12 cellular contexts compared by ENCODE assay signal in genomic region chr7:27111753-27112277, GRCh38. TPM values are rescaled to one million over a fixed set of nuclear protein-coding genes. Genes with fewer than 3 reads are reported as not detected.
DNase-seq lines count a peak whose midpoint lies in the region; ATAC-seq, FAIRE-seq and TF ChIP-seq lines count a peak whose summit lies in the region.
"Had no signal": no experiment of that assay in that cellular context is flagged by ENCODE, and none has a peak within 500 bp of the region (broad histone marks: within the 10 kb centered on the region; RNA-seq: fewer than 3 reads in every experiment).

No MANE protein-coding gene starts in this region.

- TF ChIP-seq POLR2A in endothelial cell of umbilical vein (IDR thresholded peaks at IDR 0.05; ENCODE audit: low read depth, low read length) (no peak), uterus (IDR thresholded peaks at IDR 0.05) (no peak)

- H3K36me3 Mint-ChIP-seq in nephron (ENCODE audit: low read depth) = peaks cover 51% of the 10 kb centered on the region
- no peaks in the 10 kb centered on the region for H3K36me3 Mint-ChIP-seq in activated CD4-positive, alpha-beta T cell treated with anti-CD3 and anti-CD28 coated beads, Interleukin-2, amount 10 ng/mL, durations not matched to agents 24 days and 14 days (ENCODE audit: low read depth)

- DNase-seq in RWPE1 (ENCODE audit: low spot score) (no peak), endothelial cell of umbilical vein (ENCODE audit: low read depth, low spot score) (peak; percentile 75), uterus (no peak), Ammon's horn (ENCODE audit: low spot score) (no peak)
- no peak for DNase-seq in activated CD4-positive, alpha-beta T cell treated with anti-CD3 and anti-CD28 coated beads, Interleukin-2, amount 10 ng/mL, durations not matched to agents 24 days and 14 days
- DNase-seq: activated CD4-positive, alpha-beta T cell treated with anti-CD3 and anti-CD28 coated beads for 48 hours; NCI-H2107; T-helper 1 cell had no signal

- TF ChIP-seq CTCF in RWPE1 (conservative IDR thresholded peaks at IDR 0.05; ENCODE audit: low read depth) = no peak
- no peak for TF ChIP-seq CTCF in endothelial cell of umbilical vein (IDR thresholded peaks at IDR 0.05; ENCODE audit: extremely low read depth in 1 of 2, insufficient read depth in 1 of 2, low read depth in 1 of 2, low read length in 2 of 2)
- no peak for TF ChIP-seq CTCF in nephron (IDR thresholded peaks at IDR 0.05; ENCODE audit: unreplicated experiment in 3 of 3)
- TF ChIP-seq CTCF in uterus (IDR thresholded peaks at IDR 0.05) = no peak

- peaks cover 76% of the 10 kb centered on the region for H3K79me2 ChIP-seq in endothelial cell of umbilical vein (ENCODE audit: control insufficient read depth, insufficient read depth, low read length)

- H3K27me3 ChIP-seq in endothelial cell of umbilical vein (ENCODE audit: control insufficient read depth in 2 of 2, insufficient read depth in 2 of 2, low read length in 2 of 2) (no peaks in the 10 kb centered on the region), uterus (no peaks in the 10 kb centered on the region)

- peak; percentile 55 for FAIRE-seq in endothelial cell of umbilical vein (lab: Jason Lieb, UNC)

- H3K9me3 ChIP-seq in endothelial cell of umbilical vein (replicated peaks; ENCODE audit: control insufficient read depth, insufficient read depth, low read length) = no peaks in the 10 kb centered on the region
- H3K9me3 ChIP-seq in uterus = no peaks in the 10 kb centered on the region

- peak overlapping the region; percentile 92; the same call in 1 of the 2 replicates for H3K27ac ChIP-seq in RWPE1
- H3K27ac ChIP-seq in endothelial cell of umbilical vein (ENCODE audit: insufficient read depth, low read depth, low read length) = peak overlapping the region; percentile 96
- H3K27ac ChIP-seq in uterus = peak overlapping the region; percentile 72 to 80

- H3K4me2 ChIP-seq in endothelial cell of umbilical vein (ENCODE audit: insufficient read depth, low read length) = peak overlapping the region; percentile 97

- dilution Hi-C loops in endothelial cell of umbilical vein (cut with MboI; ENCODE audit: extremely low pct_ligation_motif_present, low sequenced_read_pairs) = no loop called here

- peak overlapping the region; percentile 80 for H3K9ac ChIP-seq in endothelial cell of umbilical vein (replicated peaks; ENCODE audit: extremely low read depth, insufficient read depth, low read length)

- no peaks in the 10 kb centered on the region for H4K20me1 ChIP-seq in endothelial cell of umbilical vein (replicated peaks; ENCODE audit: control insufficient read depth, extremely low read depth, insufficient read depth, low read length)

- peak overlapping the region in 2 of 3 experiments; percentile 3 to 84 for H3K4me3 ChIP-seq in endothelial cell of umbilical vein (replicated peaks in 1 of 3; ENCODE audit: insufficient read depth in 1 of 3, low read depth in 1 of 3, low read length in 3 of 3)
- no peak overlapping the region for H3K4me3 ChIP-seq in uterus

- H3K36me3 ChIP-seq in endothelial cell of umbilical vein (ENCODE audit: control insufficient read depth in 2 of 2, extremely low read depth in 1 of 2, insufficient read depth in 2 of 2, low read length in 2 of 2) (peaks cover 0 to 5% of the 10 kb centered on the region in 2 experiments), uterus (no peaks in the 10 kb centered on the region)

- no TSS peak for BruUV-seq in endothelial cell of umbilical vein (replicated peaks; lab: Mats Ljungman, UMichigan)

- CTCF ChIA-PET in RWPE1 (lab: Yijun Ruan, JAX) = no interaction called here
- CTCF ChIA-PET in endothelial cell of umbilical vein (lab: Charles Lee) = interaction anchor here (0.9 to 3.7 kb wide), 4 partner anchors 8 to 742 kb away, joined by 3 to 36 read pairs (median 6); partner anchors contain the start of gene HOXA1

- H3K4me1 ChIP-seq in endothelial cell of umbilical vein (ENCODE audit: control insufficient read depth, extremely low read depth, insufficient read depth, low read length) = peaks cover 76% of the 10 kb centered on the region
- peaks cover 11 to 12% of the 10 kb centered on the region in 2 donors for H3K4me1 ChIP-seq in uterus

- intact Hi-C loops in endothelial cell of umbilical vein (cut with micrococcal nuclease) = loop anchor here (10.0 kb wide), 1 partner anchor 957 kb away; the partner anchor contains the start of gene NFE2L3
- intact Hi-C loops in uterus (cut with DNase I; ENCODE audit: low total_unique reads) = no loop called here
- intact Hi-C loops in activated CD4-positive, alpha-beta T cell treated with anti-CD3 and anti-CD28 coated beads, Interleukin-2, amount 10 ng/mL, durations not matched to agents 24 days and 14 days (cut with micrococcal nuclease) = no loop called here

- H3K4me3 Mint-ChIP-seq in nephron = peak overlapping the region; percentile 96 to 99 (median 96)
- H3K4me3 Mint-ChIP-seq in activated CD4-positive, alpha-beta T cell treated with anti-CD3 and anti-CD28 coated beads, Interleukin-2, amount 10 ng/mL, durations not matched to agents 24 days and 14 days = no peak overlapping the region
- H3K4me3 Mint-ChIP-seq: activated T-helper 17 cell treated with anti-CD3 and anti-CD28 coated beads, Interleukin-2, amount 50 U/mL, for 72 hours had no signal

- H3K27ac Mint-ChIP-seq in nephron = peak overlapping the region; percentile 99 to 100 (median 100)
- no peak overlapping the region for H3K27ac Mint-ChIP-seq in activated CD4-positive, alpha-beta T cell treated with anti-CD3 and anti-CD28 coated beads, Interleukin-2, amount 10 ng/mL, durations not matched to agents 24 days and 14 days
- H3K27ac Mint-ChIP-seq: activated T-helper 17 cell treated with anti-CD3 and anti-CD28 coated beads, Interleukin-2, amount 50 U/mL, for 72 hours had no signal

- peaks cover 9% of the 10 kb centered on the region for H3K27me3 Mint-ChIP-seq in nephron (ENCODE audit: low read depth)
- peaks cover 5% of the 10 kb centered on the region for H3K27me3 Mint-ChIP-seq in activated CD4-positive, alpha-beta T cell treated with anti-CD3 and anti-CD28 coated beads, Interleukin-2, amount 10 ng/mL, durations not matched to agents 24 days and 14 days

- H2AFZ ChIP-seq in endothelial cell of umbilical vein (ENCODE audit: low read depth, low read length) = no peak overlapping the region

- H3K9me1 ChIP-seq in endothelial cell of umbilical vein (replicated peaks; ENCODE audit: control insufficient read depth, extremely low read depth, insufficient read depth, low read length) = no peaks in the 10 kb centered on the region

- H3K4me1 Mint-ChIP-seq in nephron = peaks cover 69% of the 10 kb centered on the region
- H3K4me1 Mint-ChIP-seq in activated CD4-positive, alpha-beta T cell treated with anti-CD3 and anti-CD28 coated beads, Interleukin-2, amount 10 ng/mL, durations not matched to agents 24 days and 14 days = no peaks in the 10 kb centered on the region

- no peaks in the 10 kb centered on the region for H3K9me3 Mint-ChIP-seq in nephron
- no peaks in the 10 kb centered on the region for H3K9me3 Mint-ChIP-seq in activated CD4-positive, alpha-beta T cell treated with anti-CD3 and anti-CD28 coated beads, Interleukin-2, amount 10 ng/mL, durations not matched to agents 24 days and 14 days
- H3K9me3 Mint-ChIP-seq: activated T-helper 17 cell treated with anti-CD3 and anti-CD28 coated beads, Interleukin-2, amount 50 U/mL, for 72 hours had no signal

- ATAC-seq in HG03097 (IDR thresholded peaks at IDR 0.05; ENCODE audit: low FRiP score, unreplicated experiment) = no peak
- ATAC-seq: activated T-helper 17 cell treated with anti-CD3 and anti-CD28 coated beads, Interleukin-2, amount 50 U/mL, for 72 hours had no signal

- POLR2A ChIA-PET in RWPE1 (lab: Yijun Ruan, JAX; ENCODE audit: low non-redundant PET) = no interaction called here
- POLR2A ChIA-PET in endothelial cell of umbilical vein (lab: Charles Lee) = interaction anchor here (1.4 kb wide), 1 partner anchor 54 kb away, joined by 4 read pairs; the partner anchor contains the start of gene HOXA9

RNA-seq across cellular contexts. Expression of gene HOXA2, which starts 9.3 kb away (rescaled TPM):
- total RNA-seq in endothelial cell of umbilical vein = 2.2 and 2.3 TPM in 2 replicates
- polyA plus RNA-seq in endothelial cell of umbilical vein = 1.6 and 1.9 TPM in 2 replicates
- polyA plus RNA-seq in endothelial cell of umbilical vein (2011; cell fraction: cytosol; rRNA removed) = 1.2 and 1.4 TPM in 2 replicates
- polyA plus RNA-seq in endothelial cell of umbilical vein (2011; cell fraction: nucleus; rRNA removed) = 4.1 and 4.8 TPM in 2 replicates
- polyA plus RNA-seq in endothelial cell of umbilical vein (2012) = 1.1 and 2.0 TPM in 2 replicates
- 0.68 and 0.98 TPM in 2 replicates for polyA minus RNA-seq in endothelial cell of umbilical vein
- not detected for polyA minus RNA-seq in endothelial cell of umbilical vein (2011; cell fraction: cytosol; rRNA and poly(A)+ RNA removed)
- polyA minus RNA-seq in endothelial cell of umbilical vein (2011; cell fraction: nucleus; rRNA and poly(A)+ RNA removed) = 2.5 and 3.0 TPM in 2 replicates
- 1 to 10 TPM in 2 of 4 donors, not detected in 2; 1.8 to 6.5 TPM for total RNA-seq in uterus
- not detected in 2 replicates for total RNA-seq in activated CD4-positive, alpha-beta T cell treated with anti-CD3 and anti-CD28 coated beads, Interleukin-2, amount 10 ng/mL, durations not matched to agents 24 days and 14 days
- total RNA-seq: activated T-helper 17 cell treated with anti-CD3 and anti-CD28 coated beads, Interleukin-2, amount 50 U/mL, for 72 hours had no signal

RNA-seq across cellular contexts. Expression of gene HOXA1, which starts 16.0 kb away (rescaled TPM):
- total RNA-seq in endothelial cell of umbilical vein = 1.5 and 2.4 TPM in 2 replicates
- 1.2 and 1.5 TPM in 2 replicates for polyA plus RNA-seq in endothelial cell of umbilical vein
- 0.99 and 1.2 TPM in 2 replicates for polyA plus RNA-seq in endothelial cell of umbilical vein (2011; cell fraction: cytosol; rRNA removed)
- 1.5 and 1.6 TPM in 2 replicates for polyA plus RNA-seq in endothelial cell of umbilical vein (2011; cell fraction: nucleus; rRNA removed)
- 1.4 and 2.3 TPM in 2 replicates for polyA plus RNA-seq in endothelial cell of umbilical vein (2012)
- 0.89 and 1.3 TPM in 2 replicates for polyA minus RNA-seq in endothelial cell of umbilical vein
- not detected for polyA minus RNA-seq in endothelial cell of umbilical vein (2011; cell fraction: cytosol; rRNA and poly(A)+ RNA removed)
- polyA minus RNA-seq in endothelial cell of umbilical vein (2011; cell fraction: nucleus; rRNA and poly(A)+ RNA removed) = 1.1 and 1.3 TPM in 2 replicates
- total RNA-seq in uterus = 1 to 10 TPM in 3 of 4 donors, under 1 TPM in 1; 0.28 to 2.0 (median 1.5) TPM
- total RNA-seq in activated CD4-positive, alpha-beta T cell treated with anti-CD3 and anti-CD28 coated beads, Interleukin-2, amount 10 ng/mL, durations not matched to agents 24 days and 14 days = 0.09 and 0.16 TPM in 2 replicates

RNA-seq across cellular contexts. Expression of gene HOXA4, which starts 18.7 kb away (rescaled TPM):
- total RNA-seq in endothelial cell of umbilical vein = 7.5 and 8.1 TPM in 2 replicates
- polyA plus RNA-seq in endothelial cell of umbilical vein = 4.9 and 5.8 TPM in 2 replicates
- polyA plus RNA-seq in endothelial cell of umbilical vein (2011; cell fraction: cytosol; rRNA removed) = 5.1 and 5.7 TPM in 2 replicates
- polyA plus RNA-seq in endothelial cell of umbilical vein (2011; cell fraction: nucleus; rRNA removed) = 16.7 and 22.7 TPM in 2 replicates
- polyA plus RNA-seq in endothelial cell of umbilical vein (2012) = 10.9 and 15.8 TPM in 2 replicates
- 2.7 TPM in 2 replicates for polyA minus RNA-seq in endothelial cell of umbilical vein
- polyA minus RNA-seq in endothelial cell of umbilical vein (2011; cell fraction: cytosol; rRNA and poly(A)+ RNA removed) = not detected
- 6.6 and 7.0 TPM in 2 replicates for polyA minus RNA-seq in endothelial cell of umbilical vein (2011; cell fraction: nucleus; rRNA and poly(A)+ RNA removed)
- total RNA-seq in uterus = 1 to 10 TPM in 1 of 4 donors, under 1 TPM in 2, not detected in 1; 0.14 to 7.7 (median 0.26) TPM
- not detected in 2 replicates for total RNA-seq in activated CD4-positive, alpha-beta T cell treated with anti-CD3 and anti-CD28 coated beads, Interleukin-2, amount 10 ng/mL, durations not matched to agents 24 days and 14 days

RNA-seq across cellular contexts. Expression of gene HOXA5, which starts 31.7 kb away (rescaled TPM):
- total RNA-seq in endothelial cell of umbilical vein = 18.8 and 21.4 TPM in 2 replicates
- polyA plus RNA-seq in endothelial cell of umbilical vein = 18.6 and 22.1 TPM in 2 replicates
- 15.7 and 18.5 TPM in 2 replicates for polyA plus RNA-seq in endothelial cell of umbilical vein (2011; cell fraction: cytosol; rRNA removed)
- polyA plus RNA-seq in endothelial cell of umbilical vein (2011; cell fraction: nucleus; rRNA removed) = 29.1 and 32.2 TPM in 2 replicates
- polyA plus RNA-seq in endothelial cell of umbilical vein (2012) = 19.5 and 28.4 TPM in 2 replicates
- 12.0 and 16.8 TPM in 2 replicates for polyA minus RNA-seq in endothelial cell of umbilical vein
- polyA minus RNA-seq in endothelial cell of umbilical vein (2011; cell fraction: cytosol; rRNA and poly(A)+ RNA removed) = 1.3 TPM
- polyA minus RNA-seq in endothelial cell of umbilical vein (2011; cell fraction: nucleus; rRNA and poly(A)+ RNA removed) = 10.0 and 11.6 TPM in 2 replicates
- 10 to 100 TPM; 10.7 to 61.0 (median 18.9) TPM for total RNA-seq in uterus
- not detected in 2 replicates for total RNA-seq in activated CD4-positive, alpha-beta T cell treated with anti-CD3 and anti-CD28 coated beads, Interleukin-2, amount 10 ng/mL, durations not matched to agents 24 days and 14 days
- total RNA-seq: activated T-helper 17 cell treated with anti-CD3 and anti-CD28 coated beads, Interleukin-2, amount 50 U/mL, for 72 hours had no signal

RNA-seq across cellular contexts. Expression of gene HOXA6, which starts 35.8 kb away (rescaled TPM):
- 17.9 and 20.7 TPM in 2 replicates for total RNA-seq in endothelial cell of umbilical vein
- polyA plus RNA-seq in endothelial cell of umbilical vein = 7.8 and 10.0 TPM in 2 replicates
- polyA plus RNA-seq in endothelial cell of umbilical vein (2011; cell fraction: cytosol; rRNA removed) = 5.0 and 6.7 TPM in 2 replicates
- 15.6 and 19.9 TPM in 2 replicates for polyA plus RNA-seq in endothelial cell of umbilical vein (2011; cell fraction: nucleus; rRNA removed)
- 6.1 and 6.2 TPM in 2 replicates for polyA plus RNA-seq in endothelial cell of umbilical vein (2012)
- 6.1 and 6.7 TPM in 2 replicates for polyA minus RNA-seq in endothelial cell of umbilical vein
- not detected for polyA minus RNA-seq in endothelial cell of umbilical vein (2011; cell fraction: cytosol; rRNA and poly(A)+ RNA removed)
- polyA minus RNA-seq in endothelial cell of umbilical vein (2011; cell fraction: nucleus; rRNA and poly(A)+ RNA removed) = 8.4 and 18.0 TPM in 2 replicates
- 10 to 100 TPM in 3 of 4 donors, 1 to 10 TPM in 1; 1.8 to 19.1 (median 15.4) TPM for total RNA-seq in uterus
- not detected in 2 replicates for total RNA-seq in activated CD4-positive, alpha-beta T cell treated with anti-CD3 and anti-CD28 coated beads, Interleukin-2, amount 10 ng/mL, durations not matched to agents 24 days and 14 days
- total RNA-seq: activated T-helper 17 cell treated with anti-CD3 and anti-CD28 coated beads, Interleukin-2, amount 50 U/mL, for 72 hours; cardiac septum had no signal

Comparison
In these comparisons a context has a peak if more than half of its experiments do, and no peak if none do; other contexts are left out.
1. H3K4me3 ChIP-seq: peak in endothelial cell of umbilical vein (2 of 3); none in uterus (0 of 2).
2. Peak in every context shown above with its lines, with median percentiles within 50 percentile points of each other: H3K27ac ChIP-seq.